Comparison of ENCODE assay signal across 8 cellular contexts in genomic region chr19:32599736-32600157, GRCh38. TPM values are rescaled to one million over a fixed set of nuclear protein-coding genes. Genes with fewer than 3 reads are reported as not detected.
DNase-seq lines count a peak whose midpoint lies in the region; ATAC-seq and TF ChIP-seq lines count a peak whose summit lies in the region.

No MANE protein-coding gene starts in this region.

- H3K36me3 Mint-ChIP-seq in activated naive CD8-positive, alpha-beta T cell = peaks cover 15% of the 10 kb centered on the region

- H3K36me3 ChIP-seq in Peyer's patch (peaks cover 0 to 95% (median 0%) of the 10 kb centered on the region in 3 donors), left ventricle myocardium inferior (peaks cover 92% of the 10 kb centered on the region), sigmoid colon (peaks cover 32 to 93% (median 53%) of the 10 kb centered on the region in 4 donors)

- 9 to 16% methylated on average over 2 of the region's 2 CpGs for WGBS in sigmoid colon, 2 donors

- H3K4me3 Mint-ChIP-seq in activated naive CD8-positive, alpha-beta T cell = no peak overlapping the region

- H3K27me3 ChIP-seq in Peyer's patch (no peaks in the 10 kb centered on the region), left ventricle myocardium inferior (ENCODE audit: low read depth) (no peaks in the 10 kb centered on the region), sigmoid colon (no peaks in the 10 kb centered on the region)

- intact Hi-C loops in left ventricle myocardium inferior (cut with micrococcal nuclease) = no loop called here
- intact Hi-C loops in sigmoid colon (cut with DNase I) = no loop called here

- TF ChIP-seq POLR2A in Peyer's patch (IDR thresholded peaks at IDR 0.05) (no peak), sigmoid colon (IDR thresholded peaks at IDR 0.05) (no peak)

- TF ChIP-seq CTCF in Peyer's patch (IDR thresholded peaks at IDR 0.05) (peak; percentile 77 to 88 (median 85)), left ventricle myocardium inferior (IDR thresholded peaks at IDR 0.05; ENCODE audit: borderline replicate concordance) (peak; percentile 88), sigmoid colon (IDR thresholded peaks at IDR 0.05) (peak; percentile 32 to 84 (median 68))

- H3K27ac ChIP-seq in Peyer's patch (no peak overlapping the region), left ventricle myocardium inferior (replicated peaks) (no peak overlapping the region), sigmoid colon (no peak overlapping the region)

- no peak for ATAC-seq in HG02571 (IDR thresholded peaks at IDR 0.05; ENCODE audit: unreplicated experiment)
- ATAC-seq in HG03460 (IDR thresholded peaks at IDR 0.05; ENCODE audit: unreplicated experiment) = no peak

- no peak for TF ChIP-seq EP300 in sigmoid colon (IDR thresholded peaks at IDR 0.05)

- peaks cover 8% of the 10 kb centered on the region for H3K4me1 Mint-ChIP-seq in activated naive CD8-positive, alpha-beta T cell (ENCODE audit: low read depth)

- no peak overlapping the region for H3K4me3 ChIP-seq in Peyer's patch
- H3K4me3 ChIP-seq in left ventricle myocardium inferior = no peak overlapping the region
- H3K4me3 ChIP-seq in sigmoid colon = no peak overlapping the region

- peak overlapping the region; percentile 52 for H3K27ac Mint-ChIP-seq in activated naive CD8-positive, alpha-beta T cell

- in situ Hi-C loops in KBM-7 (cut with MboI; ENCODE audit: low pct_unique_long_range_greater_than_20kb, low sequenced_read_pairs) = no loop called here

- DNase-seq in Daoy (ENCODE audit: low read depth) (peak; percentile 41), KBM-7 (peak; percentile 58), Peyer's patch (peak in 1 of 3 donors; percentile 58), left ventricle myocardium inferior (no peak), sigmoid colon (no peak)

- H3K27me3 Mint-ChIP-seq in activated naive CD8-positive, alpha-beta T cell = no peaks in the 10 kb centered on the region

- no peaks in the 10 kb centered on the region for H3K9me3 ChIP-seq in Peyer's patch
- no peaks in the 10 kb centered on the region for H3K9me3 ChIP-seq in left ventricle myocardium inferior (replicated peaks)
- no peaks in the 10 kb centered on the region for H3K9me3 ChIP-seq in sigmoid colon

- H3K9me3 Mint-ChIP-seq in activated naive CD8-positive, alpha-beta T cell (ENCODE audit: low read depth) = no peaks in the 10 kb centered on the region

- H3K4me1 ChIP-seq in Peyer's patch (no peaks in the 10 kb centered on the region), left ventricle myocardium inferior (no peaks in the 10 kb centered on the region), sigmoid colon (no peaks in the 10 kb centered on the region)

RNA-seq across cellular contexts. Expression of gene PDCD5, which starts 18.8 kb away (rescaled TPM):
- 310 and 410 TPM in 2 replicates for total RNA-seq in Daoy (2014; rRNA removed; shearing (Covaris generic))
- total RNA-seq in Peyer's patch (10 to 100 TPM; 32.5 to 80.0 (median 43.3) TPM), left ventricle myocardium inferior (110 TPM), sigmoid colon (100 to 1,000 TPM; 143 to 216 (median 159) TPM)
- polyA plus RNA-seq in sigmoid colon = 10 to 100 TPM; 70.3 to 90.9 (median 73.1) TPM

Comparison
In these comparisons a context has a peak if more than half of its experiments do, and no peak if none do; other contexts are left out.
1. DNase-seq: peak in Daoy (single experiment) and KBM-7 (single experiment); none in left ventricle myocardium inferior (single experiment) and sigmoid colon (single experiment).
2. Peak in every context shown above with its lines, with median percentiles within 50 percentile points of each other: CTCF ChIP-seq.